In the genomic region with DNA sequence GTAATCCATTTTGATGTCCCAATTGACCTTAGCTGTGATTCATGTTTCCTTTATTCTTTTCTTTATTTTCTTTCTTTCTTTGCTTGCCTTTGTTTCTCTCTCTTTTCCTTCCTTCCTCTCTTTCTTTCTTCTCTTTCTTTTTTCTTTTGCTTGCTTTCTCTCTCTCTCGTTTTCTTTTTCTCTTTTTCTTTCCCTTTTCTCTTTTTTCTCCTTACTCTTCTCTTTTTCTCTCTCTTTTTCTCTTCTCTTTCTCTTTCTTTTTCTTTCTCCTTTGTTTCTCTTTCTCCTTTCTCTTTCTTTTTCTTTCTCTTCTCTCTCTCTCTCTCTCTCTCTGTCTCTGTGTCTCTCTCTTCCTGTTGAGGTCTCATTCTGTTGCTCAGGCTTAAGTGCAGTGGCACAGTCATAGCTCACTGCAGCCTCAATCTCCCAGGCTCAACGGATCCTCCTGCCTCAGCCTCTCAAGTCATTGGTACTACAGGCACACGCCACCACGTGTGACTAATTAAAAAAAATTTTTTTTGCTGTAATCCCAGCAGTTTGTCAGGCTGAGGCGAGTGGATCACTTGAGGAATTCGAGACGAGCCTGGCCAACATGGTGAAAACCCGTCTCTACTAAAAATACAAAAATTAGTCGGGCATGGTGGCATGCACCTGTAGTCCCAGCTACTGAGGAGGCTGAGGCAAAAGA, we compare ENCODE assay signal across 1 cellular context.
TF ChIP-seq lines count a peak whose summit lies in the region.

No MANE protein-coding gene starts in this region.

TF ChIP-seq in WTC11, 78 proteins besides CTCF, POLR2A, EP300 and RAD21 (continued from another document):
- no peak for TF ChIP-seq PRDM15 (CRISPR knock-in tag; IDR thresholded peaks at IDR 0.05)
- 0 out of 2 replicates have a peak, but pooled peaks have one; percentile 61 for TF ChIP-seq ZNF512 (CRISPR knock-in tag; IDR thresholded peaks at IDR 0.05; ENCODE audit: borderline replicate concordance)
